In genomic region chr6:18400831-18401446, GRCh38 we compare ENCODE assay signal across 8 cellular contexts. TPM values are rescaled to one million over a fixed set of nuclear protein-coding genes. Genes with fewer than 3 reads are reported as not detected.
DNase-seq lines count a peak whose midpoint lies in the region; ATAC-seq and TF ChIP-seq lines count a peak whose summit lies in the region.

No MANE protein-coding gene starts in this region.

- H3K4me2 ChIP-seq in BLaER1 treated with 17β-estradiol and CSF1 and Interleukin-3, amounts not matched to agents 10 nM and 100 nM = peak overlapping the region in 10 of 11 experiments; percentile 7 to 73 (median 42); a peak in 18 of 22 replicates

- peaks cover 0 to 89% (median 0%) of the 10 kb centered on the region in 11 experiments; a peak in 6 of 22 replicates for H3K36me3 ChIP-seq in BLaER1 treated with 17β-estradiol and CSF1 and Interleukin-3, amounts not matched to agents 10 nM and 100 nM

- H3K9me3 ChIP-seq in BLaER1 treated with 17β-estradiol and CSF1 and Interleukin-3, amounts not matched to agents 10 nM and 100 nM (replicated peaks in 1 of 11) = peaks cover 0 to 9% (median 0%) of the 10 kb centered on the region in 11 experiments; a peak in 1 of 22 replicates

- peaks cover 7 to 100% (median 12%) of the 10 kb centered on the region in 10 experiments; a peak in 17 of 20 replicates for H3K4me1 ChIP-seq in BLaER1 treated with 17β-estradiol and CSF1 and Interleukin-3, amounts not matched to agents 10 nM and 100 nM

- no peak overlapping the region for H3K4me3 ChIP-seq in BLaER1 treated with 17β-estradiol and CSF1 and Interleukin-3, amounts not matched to agents 10 nM and 100 nM

- H3K4me3 Mint-ChIP-seq in osteocyte (ENCODE audit: unreplicated experiment) = no peak overlapping the region
- H3K4me3 Mint-ChIP-seq in type B pancreatic cell = no peak overlapping the region

- H3K27ac Mint-ChIP-seq in activated naive CD4-positive, alpha-beta T cell treated with anti-CD3 and anti-CD28 coated beads, Interleukin-2, amount 50 U/mL, for 72 hours = peak overlapping the region; percentile 47 to 76
- peak overlapping the region; percentile 88 for H3K27ac Mint-ChIP-seq in osteocyte (ENCODE audit: unreplicated experiment)
- H3K27ac Mint-ChIP-seq in type B pancreatic cell = no peak overlapping the region

- H3K36me3 Mint-ChIP-seq in activated naive CD4-positive, alpha-beta T cell treated with anti-CD3 and anti-CD28 coated beads, Interleukin-2, amount 50 U/mL, for 72 hours = peaks cover 10 to 11% of the 10 kb centered on the region in 2 donors
- H3K36me3 Mint-ChIP-seq in osteocyte (ENCODE audit: unreplicated experiment) (peaks cover 6% of the 10 kb centered on the region), type B pancreatic cell (peaks cover 5% of the 10 kb centered on the region)

- DNase-seq in activated naive CD4-positive, alpha-beta T cell treated with anti-CD3 and anti-CD28 coated beads, Interleukin-2, amount 50 U/mL, for 72 hours (ENCODE audit: low spot score in 2 of 2) = no peak
- DNase-seq in osteocyte (ENCODE audit: extremely low spot score, unreplicated experiment) (no peak), type B pancreatic cell (ENCODE audit: extremely low spot score, unreplicated experiment) (no peak), kidney glomerular epithelial cell (lab: John Stamatoyannopoulos, UW) (no peak), NCI-H1092 (lab: John Stamatoyannopoulos, UW) (no peak)

- H3K9me3 Mint-ChIP-seq in activated naive CD4-positive, alpha-beta T cell treated with anti-CD3 and anti-CD28 coated beads, Interleukin-2, amount 50 U/mL, for 72 hours = peaks cover 0 to 1% of the 10 kb centered on the region in 2 donors
- H3K9me3 Mint-ChIP-seq in osteocyte (ENCODE audit: unreplicated experiment) (no peaks in the 10 kb centered on the region), type B pancreatic cell (no peaks in the 10 kb centered on the region)

- H3K27ac ChIP-seq in BLaER1 treated with 17β-estradiol and CSF1 and Interleukin-3, amounts not matched to agents 10 nM and 100 nM = peak overlapping the region in 10 of 11 experiments; percentile 1 to 87 (median 74); a peak in 17 of 22 replicates

- peaks cover 0 to 24% (median 0%) of the 10 kb centered on the region in 11 experiments; a peak in 2 of 22 replicates for H4K20me1 ChIP-seq in BLaER1 treated with 17β-estradiol and CSF1 and Interleukin-3, amounts not matched to agents 10 nM and 100 nM

- TF ChIP-seq CTCF in osteocyte (IDR thresholded peaks at IDR 0.05) (no peak), type B pancreatic cell (conservative IDR thresholded peaks at IDR 0.05) (no peak)

- H3K27me3 Mint-ChIP-seq in osteocyte (ENCODE audit: unreplicated experiment) (no peaks in the 10 kb centered on the region), type B pancreatic cell (no peaks in the 10 kb centered on the region)

- no peaks in the 10 kb centered on the region for H3K27me3 ChIP-seq in BLaER1 treated with 17β-estradiol and CSF1 and Interleukin-3, amounts not matched to agents 10 nM and 100 nM

- peak overlapping the region in 5 of 11 experiments; percentile 42 to 59 (median 51); a peak in 9 of 22 replicates for H3K9ac ChIP-seq in BLaER1 treated with 17β-estradiol and CSF1 and Interleukin-3, amounts not matched to agents 10 nM and 100 nM

- H3K4me1 Mint-ChIP-seq in osteocyte (ENCODE audit: unreplicated experiment) = peaks cover 72% of the 10 kb centered on the region
- peaks cover 4% of the 10 kb centered on the region for H3K4me1 Mint-ChIP-seq in type B pancreatic cell (ENCODE audit: unreplicated experiment)

- peak; percentile 92 for ATAC-seq in GM19395 (IDR thresholded peaks at IDR 0.05; ENCODE audit: unreplicated experiment)
- peak; percentile 91 for ATAC-seq in HG03342 (IDR thresholded peaks at IDR 0.05; ENCODE audit: unreplicated experiment)
- peak; percentile 50 to 77 for ATAC-seq in activated naive CD4-positive, alpha-beta T cell treated with anti-CD3 and anti-CD28 coated beads, Interleukin-2, amount 50 U/mL, for 72 hours

RNA-seq across cellular contexts. Expression of gene RNF144B, which starts 13.8 kb away (rescaled TPM):
- total RNA-seq in activated naive CD4-positive, alpha-beta T cell treated with anti-CD3 and anti-CD28 coated beads, Interleukin-2, amount 50 U/mL, for 72 hours = under 1 TPM; 0.91 to 0.95 TPM
- total RNA-seq in osteocyte (14.7 and 15.0 TPM in 2 replicates), type B pancreatic cell (ENCODE audit: low replicate concordance) (10.8 and 19.4 TPM in 2 replicates)
